Comparison of ENCODE assay signal across 1 cellular context in genomic region chr6:133955582-133956412, GRCh38.
TF ChIP-seq lines count a peak whose summit lies in the region.

No MANE protein-coding gene starts in this region.

TF ChIP-seq in HEK293, 187 proteins besides CTCF, POLR2A, EP300 and RAD21 (continued from another document):
- TF ChIP-seq INSM2 (tag by site-specific recombination; IDR thresholded peaks at IDR 0.05) (no peak), SCRT2 (tag by site-specific recombination; IDR thresholded peaks at IDR 0.05) (0 out of 2 replicates have a peak, but pooled peaks have one; percentile 12), ZNF426 (tag by site-specific recombination; IDR thresholded peaks at IDR 0.05) (no peak), ZNF76 (tag by site-specific recombination; IDR thresholded peaks at IDR 0.05; ENCODE audit: borderline replicate concordance, low read depth) (no peak), ZFP3 (tag by site-specific recombination; IDR thresholded peaks at IDR 0.05; ENCODE audit: low read depth) (no peak), PRDM6 (tag by site-specific recombination; IDR thresholded peaks at IDR 0.05) (peak; percentile 21; the same call in 1 of the 2 replicates), ZNF354C (tag by site-specific recombination; IDR thresholded peaks at IDR 0.05; ENCODE audit: borderline replicate concordance, low read depth) (no peak), ZNF621 (tag by site-specific recombination; IDR thresholded peaks at IDR 0.05) (no peak), ZNF23 (tag by site-specific recombination; IDR thresholded peaks at IDR 0.05; ENCODE audit: borderline replicate concordance) (no peak), ZNF239 (tag by site-specific recombination; IDR thresholded peaks at IDR 0.05) (no peak)
TF ChIP-seq in HEK293: peak in this region for 2.
